In genomic region chr2:36367497-36368353, GRCh38 we compare ENCODE assay signal across 9 cellular contexts. TPM values are rescaled to one million over a fixed set of nuclear protein-coding genes. Genes with fewer than 3 reads are reported as not detected.
DNase-seq lines count a peak whose midpoint lies in the region; ATAC-seq, FAIRE-seq and TF ChIP-seq lines count a peak whose summit lies in the region.
"Had no signal": no experiment of that assay in that cellular context is flagged by ENCODE, and none has a peak within 500 bp of the region (broad histone marks: within the 10 kb centered on the region; RNA-seq: fewer than 3 reads in every experiment).

No MANE protein-coding gene starts in this region.

- H3K9ac ChIP-seq in IMR-90 (ENCODE audit: low read depth, low read length): no peak overlapping the region; the same call in 1 of the 2 replicates

- H3K27ac ChIP-seq in A549 (peak overlapping the region; percentile 75 to 88), IMR-90 (ENCODE audit: insufficient read depth, low read length) (peak overlapping the region; percentile 29; the same call in 1 of the 2 replicates), muscle layer of duodenum (ENCODE audit: low read length) (peak overlapping the region; percentile 6)

- 0 out of 5 replicates have a peak, but pooled peaks of 1 of the 2 experiments have one; percentile 15 for TF ChIP-seq EP300 in A549 (IDR thresholded peaks at IDR 0.05)

- H4K20me1 ChIP-seq in IMR-90 (ENCODE audit: insufficient read depth, low read length): peaks cover 88% of the 10 kb centered on the region

- H3K9me1 ChIP-seq in IMR-90 (ENCODE audit: insufficient read depth, low read length): peaks cover 27% of the 10 kb centered on the region

- peak overlapping the region; percentile 78 for H3K23ac ChIP-seq in IMR-90 (ENCODE audit: low read depth, low read length)

- H3K79me1 ChIP-seq in IMR-90 (ENCODE audit: low read depth in 1 of 2, low read length in 2 of 2): peaks cover 0 to 40% of the 10 kb centered on the region in 2 experiments; a peak in 2 of 4 replicates

- H3K56ac ChIP-seq in IMR-90 (ENCODE audit: extremely low read depth, insufficient read depth, low read length): peak overlapping the region; percentile 21; the same call in 1 of the 2 replicates

- no peak for TF ChIP-seq CTCF in A549 (IDR thresholded peaks at IDR 0.05)
- TF ChIP-seq CTCF in IMR-90 (conservative IDR thresholded peaks at IDR 0.05; ENCODE audit: low read depth, low read length): no peak
- TF ChIP-seq CTCF in epithelial cell of esophagus (IDR thresholded peaks at IDR 0.05; ENCODE audit: insufficient read depth, low read depth, low read length, missing control alignments): no peak

- BruUV-seq in IMR-90 (replicated peaks; lab: Mats Ljungman, UMichigan): no TSS peak

- H3K27me3 ChIP-seq in IMR-90 (ENCODE audit: control insufficient read depth, insufficient read depth, low read length) (no peaks in the 10 kb centered on the region), muscle layer of duodenum (ENCODE audit: low read depth, low read length) (no peaks in the 10 kb centered on the region)

- H2BK120ac ChIP-seq in IMR-90 (ENCODE audit: low read depth, low read length): peak overlapping the region; percentile 69

- no peak overlapping the region for H2AFZ ChIP-seq in IMR-90 (replicated peaks; ENCODE audit: low read length, poor library complexity)

- H4K5ac ChIP-seq in IMR-90 (ENCODE audit: low read depth, low read length): peak overlapping the region; percentile 18; the same call in 1 of the 2 replicates

- TF ChIP-seq POLR2A in A549 (IDR thresholded peaks at IDR 0.05; ENCODE audit: low read length): no peak
- TF ChIP-seq POLR2A in IMR-90 (IDR thresholded peaks at IDR 0.05; ENCODE audit: low read depth, low read length): no peak

- H3K9me3 ChIP-seq in A549 (no peaks in the 10 kb centered on the region), IMR-90 (ENCODE audit: control insufficient read depth, insufficient read depth, low read length) (no peaks in the 10 kb centered on the region), muscle layer of duodenum (ENCODE audit: control insufficient read depth in 1 of 2, low read length in 2 of 2) (no peaks in the 10 kb centered on the region)

- DNase-seq in A549 (ENCODE audit: low read depth in 1 of 2, low spot score in 1 of 2): peak in 1 of 2 experiments; percentile 70
- DNase-seq in IMR-90: no peak
- peak; percentile 94 for DNase-seq in epithelial cell of esophagus (ENCODE audit: low read depth)
- DNase-seq in AG08395 (ENCODE audit: low spot score): no peak
- no peak for DNase-seq in stimulated activated CD8-positive, alpha-beta memory T cell treated with anti-CD3 and anti-CD28 coated beads, Interleukin-4, amount 100 ng/mL, for 48 hours
- DNase-seq in G401 (ENCODE audit: low spot score): no peak
- DNase-seq: activated T-cell treated with anti-CD3 and anti-CD28 coated beads, Interleukin-2, amount 50 U/mL, for 4 hours had no signal

- peak overlapping the region; percentile 42 for H3K4ac ChIP-seq in IMR-90 (ENCODE audit: low read depth, low read length)

- H3K18ac ChIP-seq in IMR-90 (ENCODE audit: low read depth, low read length): no peak overlapping the region; the same call in none of the 2 replicates

- TF ChIP-seq RAD21 in A549 (conservative IDR thresholded peaks at IDR 0.05 in 1 of 2, IDR thresholded peaks at IDR 0.05 in 1 of 2) (no peak; a peak in 1 of 5 replicates), IMR-90 (IDR thresholded peaks at IDR 0.05; ENCODE audit: low read length) (no peak)

- dilution Hi-C loops in IMR-90 (cut with HindIII; ENCODE audit: low sequenced_read_pairs, unreplicated experiment): no loop called here

- H3K4me1 ChIP-seq in A549: peaks cover 100% of the 10 kb centered on the region
- peaks cover 47% of the 10 kb centered on the region for H3K4me1 ChIP-seq in IMR-90 (ENCODE audit: control insufficient read depth, insufficient read depth, low read length)
- H3K4me1 ChIP-seq in muscle layer of duodenum (ENCODE audit: control insufficient read depth in 1 of 2, insufficient read depth in 2 of 2, low read length in 2 of 2): peaks cover 23 to 45% of the 10 kb centered on the region in 2 donors

- no peak overlapping the region; the same call in 2 of the 3 replicates for H2BK15ac ChIP-seq in IMR-90 (ENCODE audit: low read depth, low read length)

- H3K4me2 ChIP-seq in A549 (peak overlapping the region; percentile 90), IMR-90 (ENCODE audit: low read depth, low read length) (peak overlapping the region; percentile 45)

- intact Hi-C loops in IMR-90 (cut with micrococcal nuclease): no loop called here

- FAIRE-seq in A549 (lab: Jason Lieb, UNC): peak; percentile 73

- H3K4me3 ChIP-seq in A549 (peak overlapping the region; percentile 17), IMR-90 (ENCODE audit: insufficient read depth, low read depth, low read length) (no peak overlapping the region), epithelial cell of esophagus (ENCODE audit: low read length) (peak overlapping the region; percentile 31), muscle layer of duodenum (ENCODE audit: low read depth in 1 of 2, low read length in 2 of 2) (peak overlapping the region in 1 of 2 donors; percentile 14)

- ATAC-seq in A549 (peak; percentile 68 to 76), IMR-90 (ENCODE audit: low read depth) (peak; percentile 5; the same call in 1 of the 2 replicates), GM21619 (IDR thresholded peaks at IDR 0.05; ENCODE audit: unreplicated experiment) (no peak)
- ATAC-seq: activated T-cell treated with anti-CD3 and anti-CD28 coated beads, Interleukin-2, amount 50 U/mL, for 4 hours had no signal

- no peak overlapping the region for H2AK9ac ChIP-seq in IMR-90 (replicated peaks; ENCODE audit: low read depth, low read length, poor library complexity)

- H2BK20ac ChIP-seq in IMR-90 (ENCODE audit: low read depth, low read length): peak overlapping the region; percentile 71

- 6% methylated on average over 9 of the region's 9 CpGs for WGBS in A549 (ENCODE audit: missing lambda C conversion rate)
- WGBS in IMR-90 (ENCODE audit: extremely low coverage in 2 of 2, insufficient read length in 1 of 2), 2 experiments: 67% methylated on average over 1 of the region's 9 CpGs; no CpG with 5 or more reads in 1 of the 2 experiments

- CTCF ChIA-PET in A549 (lab: Yijun Ruan, JAX): interaction anchor here (0.7 to 9.7 kb wide), 15 partner anchors 9 to 418 kb away, joined by 3 to 75 read pairs (median 5); partner anchors contain the start of gene CRIM1
- CTCF ChIA-PET in IMR-90 (lab: Yijun Ruan, JAX): interaction anchor here (1.4 kb wide), 1 partner anchor 133 kb away, joined by 3 read pairs; no protein-coding TSS in a partner anchor

- H4K8ac ChIP-seq in IMR-90 (ENCODE audit: low read depth in 2 of 2, low read length in 2 of 2): peak overlapping the region in 1 of 2 experiments; percentile 6; a peak in 1 of 4 replicates

- H4K91ac ChIP-seq in IMR-90 (ENCODE audit: insufficient read depth, low read depth, low read length): no peak overlapping the region; the same call in 1 of the 2 replicates

- in situ Hi-C loops in IMR-90 (cut with MboI; ENCODE audit: low sequenced_read_pairs): no loop called here
- in situ Hi-C loops in G401 (cut with HindIII; ENCODE audit: low sequenced_read_pairs): no loop called here

- peak overlapping the region; percentile 11; the same call in 1 of the 2 replicates for H2AK5ac ChIP-seq in IMR-90 (ENCODE audit: low read depth, low read length)

- POLR2A ChIA-PET in A549 (lab: Yijun Ruan, JAX): interaction anchor here (1.2 to 3.0 kb wide), 3 partner anchors 10 to 118 kb away, joined by 3 to 9 read pairs (median 4); partner anchors contain the start of gene CRIM1
- POLR2A ChIA-PET in IMR-90 (lab: Charles Lee; ENCODE audit: unreplicated experiment): no interaction called here

- H2BK5ac ChIP-seq in IMR-90 (ENCODE audit: low read depth, low read length, poor library complexity, severe bottlenecking): peak overlapping the region; percentile 31

- peaks cover 9% of the 10 kb centered on the region for H3K36me3 ChIP-seq in IMR-90 (ENCODE audit: control insufficient read depth, insufficient read depth, low read length)
- no peaks in the 10 kb centered on the region for H3K36me3 ChIP-seq in muscle layer of duodenum (ENCODE audit: control insufficient read depth in 1 of 2, insufficient read depth in 2 of 2, low read length in 2 of 2)

- peak overlapping the region; percentile 65 for H3K14ac ChIP-seq in IMR-90 (replicated peaks; ENCODE audit: low read depth, low read length)

TF ChIP-seq in A549, 52 proteins besides CTCF, POLR2A, EP300 and RAD21 (continues in another document):
- TF ChIP-seq GATA3 (IDR thresholded peaks at IDR 0.05; ENCODE audit: borderline replicate concordance) (peak; percentile 57; the same call in 1 of the 2 replicates), JUN (IDR thresholded peaks at IDR 0.05) (peak; percentile 47 to 51; a peak in 3 of 5 replicates), HOXA7 (CRISPR knock-in tag; IDR thresholded peaks at IDR 0.05) (peak; percentile 62; the same call in 1 of the 2 replicates), ZSCAN20 (CRISPR knock-in tag; IDR thresholded peaks at IDR 0.05) (no peak), CEBPB (IDR thresholded peaks at IDR 0.05) (peak in 1 of 2 experiments; percentile 79; a peak in 2 of 4 replicates)

TF ChIP-seq in IMR-90, 13 proteins besides CTCF, POLR2A, EP300 and RAD21 (continues in another document):
- no peak for TF ChIP-seq BHLHE40 (IDR thresholded peaks at IDR 0.05; ENCODE audit: low read depth, low read length)
- no peak for TF ChIP-seq MAZ (IDR thresholded peaks at IDR 0.05; ENCODE audit: borderline replicate concordance, low read depth, low read length)
- TF ChIP-seq USF2 (IDR thresholded peaks at IDR 0.05; ENCODE audit: low read depth, low read length): no peak
- no peak for TF ChIP-seq NFE2L2 (IDR thresholded peaks at IDR 0.05; ENCODE audit: low read depth, low read length)
- no peak for TF ChIP-seq MAFK (IDR thresholded peaks at IDR 0.05; ENCODE audit: low read depth, low read length)

RNA-seq across cellular contexts. Expression of gene CRIM1, which starts 12.1 kb away (rescaled TPM):
- polyA plus RNA-seq in A549 (2011; rRNA removed) (208 and 275 TPM in 2 replicates), A549 (2017; fragmentation: RNase III; extraction: RNeasy Plus Mini Kit Qiagen cat#74134 plus additional on column Dnase treatment) (127 to 135 TPM (median 130 TPM) in 3 replicates), IMR-90 (2012; rRNA removed) (285 and 316 TPM in 2 replicates)
- polyA plus RNA-seq in A549 (2012; cell fraction: cytosol; rRNA removed): 133 and 166 TPM in 2 replicates
- 215 and 283 TPM in 2 replicates for polyA plus RNA-seq in A549 (2012; cell fraction: nucleus; rRNA removed)
- polyA minus RNA-seq in A549 (2011; rRNA and poly(A)+ RNA removed): 997 and 1,171 TPM in 2 replicates
- total RNA-seq in IMR-90 (2012; rRNA removed): 436 and 490 TPM in 2 replicates
- 203 and 263 TPM in 2 replicates for polyA plus RNA-seq in IMR-90 (2012; cell fraction: cytosol; rRNA removed)
- polyA plus RNA-seq in IMR-90 (2012; cell fraction: nucleus; rRNA removed; ENCODE audit: low replicate concordance): 109 and 133 TPM in 2 replicates
- 32.1 and 43.4 TPM in 2 replicates for total RNA-seq in G401 (2014; rRNA removed; shearing (Covaris generic))

Comparison
In these comparisons a context has a peak if more than half of its experiments do, and no peak if none do; other contexts are left out.
1. H3K27ac ChIP-seq: peak in every context shown above with its lines; median percentile 82 in A549; 29 in IMR-90; 6 in muscle layer of duodenum.